Comparison of ENCODE assay signal across 1 cellular context in the genomic region with DNA sequence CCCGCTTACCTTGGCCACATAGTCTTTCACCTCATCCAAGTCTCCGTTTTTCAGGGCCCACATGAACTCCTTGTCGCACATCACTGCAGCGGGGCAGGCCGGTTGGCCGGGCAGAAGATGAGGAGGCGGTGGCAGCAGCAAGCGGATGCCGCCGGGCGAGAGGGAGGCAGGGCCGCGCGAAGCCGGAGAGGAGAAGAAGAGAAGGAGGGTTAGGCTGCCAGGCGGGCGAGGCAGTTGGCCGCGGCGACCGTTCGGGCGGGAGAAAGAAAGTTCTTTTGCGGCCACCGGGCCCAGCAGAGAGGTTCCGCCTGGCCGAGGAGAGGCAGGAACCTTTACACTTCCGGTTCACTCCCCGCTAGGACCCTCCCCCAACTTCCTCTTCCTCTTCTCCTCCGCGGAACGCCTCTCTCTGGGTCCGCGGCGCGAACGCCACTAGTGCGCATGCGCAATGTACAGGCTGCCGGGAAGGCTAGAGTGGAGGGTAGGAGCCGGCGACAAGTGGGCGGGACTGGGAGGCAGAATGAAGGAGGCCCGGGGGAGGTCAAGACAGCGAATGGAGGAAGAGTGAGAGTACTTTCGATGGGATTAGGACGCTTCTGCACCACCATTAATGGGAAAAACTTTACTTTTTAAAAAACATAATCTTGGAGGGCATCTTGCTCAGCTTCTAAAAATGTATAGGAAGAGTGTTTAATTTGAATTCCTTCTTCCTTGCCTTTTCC.
TF ChIP-seq lines count a peak whose summit lies in the region.

A gene with protein sequence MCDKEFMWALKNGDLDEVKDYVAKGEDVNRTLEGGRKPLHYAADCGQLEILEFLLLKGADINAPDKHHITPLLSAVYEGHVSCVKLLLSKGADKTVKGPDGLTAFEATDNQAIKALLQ (minus strand): TSS at position 340 of the 722 bp plus-strand sequence. CDS start 259 bp downstream, at position 81.

TF ChIP-seq in K562, 482 proteins besides CTCF, POLR2A, EP300 and RAD21 (continued from another document and continues in another):
- TF ChIP-seq, protein P1, sequence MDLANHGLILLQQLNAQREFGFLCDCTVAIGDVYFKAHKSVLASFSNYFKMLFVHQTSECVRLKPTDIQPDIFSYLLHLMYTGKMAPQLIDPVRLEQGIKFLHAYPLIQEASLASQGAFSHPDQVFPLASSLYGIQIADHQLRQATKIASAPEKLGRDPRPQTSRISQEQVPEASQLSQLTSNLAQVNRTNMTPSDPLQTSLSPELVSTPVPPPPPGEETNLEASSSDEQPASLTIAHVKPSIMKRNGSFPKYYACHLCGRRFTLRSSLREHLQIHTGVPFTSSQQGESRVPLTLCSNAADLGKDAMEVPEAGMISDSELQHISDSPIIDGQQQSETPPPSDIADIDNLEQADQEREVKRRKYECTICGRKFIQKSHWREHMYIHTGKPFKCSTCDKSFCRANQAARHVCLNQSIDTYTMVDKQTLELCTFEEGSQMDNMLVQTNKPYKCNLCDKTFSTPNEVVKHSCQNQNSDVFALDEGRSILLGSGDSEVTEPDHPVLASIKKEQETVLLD (IDR thresholded peaks at IDR 0.05), result peak; percentile 100
- 0 out of 2 replicates have a peak, but pooled peaks have one; percentile 16 for TF ChIP-seq ZNF133 (CRISPR knock-in tag; IDR thresholded peaks at IDR 0.05)
- TF ChIP-seq EWSR1 (IDR thresholded peaks at IDR 0.05; ENCODE audit: borderline replicate concordance, low read depth, partially characterized antibody), result no peak
- no peak for TF ChIP-seq ZKSCAN3 (CRISPR knock-in tag; IDR thresholded peaks at IDR 0.05)
- no peak; a peak in 1 of 4 replicates for TF ChIP-seq SRF (CRISPR knock-in tag; IDR thresholded peaks at IDR 0.05)
- no peak for TF ChIP-seq ZNF146 (CRISPR knock-in tag; IDR thresholded peaks at IDR 0.05; ENCODE audit: unreplicated experiment)
- TF ChIP-seq ZNF431 (CRISPR knock-in tag; IDR thresholded peaks at IDR 0.05), result no peak
- TF ChIP-seq EZH2 (IDR thresholded peaks at IDR 0.05; ENCODE audit: borderline replicate concordance, low read depth, low read length), result no peak
- TF ChIP-seq KDM2B (CRISPR knock-in tag; IDR thresholded peaks at IDR 0.05), result no peak
- TF ChIP-seq, protein P2, sequence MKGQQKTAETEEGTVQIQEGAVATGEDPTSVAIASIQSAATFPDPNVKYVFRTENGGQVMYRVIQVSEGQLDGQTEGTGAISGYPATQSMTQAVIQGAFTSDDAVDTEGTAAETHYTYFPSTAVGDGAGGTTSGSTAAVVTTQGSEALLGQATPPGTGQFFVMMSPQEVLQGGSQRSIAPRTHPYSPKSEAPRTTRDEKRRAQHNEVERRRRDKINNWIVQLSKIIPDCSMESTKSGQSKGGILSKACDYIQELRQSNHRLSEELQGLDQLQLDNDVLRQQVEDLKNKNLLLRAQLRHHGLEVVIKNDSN (CRISPR knock-in tag; IDR thresholded peaks at IDR 0.05), result no peak; the same call in 1 of the 2 replicates
- TF ChIP-seq, protein P3, sequence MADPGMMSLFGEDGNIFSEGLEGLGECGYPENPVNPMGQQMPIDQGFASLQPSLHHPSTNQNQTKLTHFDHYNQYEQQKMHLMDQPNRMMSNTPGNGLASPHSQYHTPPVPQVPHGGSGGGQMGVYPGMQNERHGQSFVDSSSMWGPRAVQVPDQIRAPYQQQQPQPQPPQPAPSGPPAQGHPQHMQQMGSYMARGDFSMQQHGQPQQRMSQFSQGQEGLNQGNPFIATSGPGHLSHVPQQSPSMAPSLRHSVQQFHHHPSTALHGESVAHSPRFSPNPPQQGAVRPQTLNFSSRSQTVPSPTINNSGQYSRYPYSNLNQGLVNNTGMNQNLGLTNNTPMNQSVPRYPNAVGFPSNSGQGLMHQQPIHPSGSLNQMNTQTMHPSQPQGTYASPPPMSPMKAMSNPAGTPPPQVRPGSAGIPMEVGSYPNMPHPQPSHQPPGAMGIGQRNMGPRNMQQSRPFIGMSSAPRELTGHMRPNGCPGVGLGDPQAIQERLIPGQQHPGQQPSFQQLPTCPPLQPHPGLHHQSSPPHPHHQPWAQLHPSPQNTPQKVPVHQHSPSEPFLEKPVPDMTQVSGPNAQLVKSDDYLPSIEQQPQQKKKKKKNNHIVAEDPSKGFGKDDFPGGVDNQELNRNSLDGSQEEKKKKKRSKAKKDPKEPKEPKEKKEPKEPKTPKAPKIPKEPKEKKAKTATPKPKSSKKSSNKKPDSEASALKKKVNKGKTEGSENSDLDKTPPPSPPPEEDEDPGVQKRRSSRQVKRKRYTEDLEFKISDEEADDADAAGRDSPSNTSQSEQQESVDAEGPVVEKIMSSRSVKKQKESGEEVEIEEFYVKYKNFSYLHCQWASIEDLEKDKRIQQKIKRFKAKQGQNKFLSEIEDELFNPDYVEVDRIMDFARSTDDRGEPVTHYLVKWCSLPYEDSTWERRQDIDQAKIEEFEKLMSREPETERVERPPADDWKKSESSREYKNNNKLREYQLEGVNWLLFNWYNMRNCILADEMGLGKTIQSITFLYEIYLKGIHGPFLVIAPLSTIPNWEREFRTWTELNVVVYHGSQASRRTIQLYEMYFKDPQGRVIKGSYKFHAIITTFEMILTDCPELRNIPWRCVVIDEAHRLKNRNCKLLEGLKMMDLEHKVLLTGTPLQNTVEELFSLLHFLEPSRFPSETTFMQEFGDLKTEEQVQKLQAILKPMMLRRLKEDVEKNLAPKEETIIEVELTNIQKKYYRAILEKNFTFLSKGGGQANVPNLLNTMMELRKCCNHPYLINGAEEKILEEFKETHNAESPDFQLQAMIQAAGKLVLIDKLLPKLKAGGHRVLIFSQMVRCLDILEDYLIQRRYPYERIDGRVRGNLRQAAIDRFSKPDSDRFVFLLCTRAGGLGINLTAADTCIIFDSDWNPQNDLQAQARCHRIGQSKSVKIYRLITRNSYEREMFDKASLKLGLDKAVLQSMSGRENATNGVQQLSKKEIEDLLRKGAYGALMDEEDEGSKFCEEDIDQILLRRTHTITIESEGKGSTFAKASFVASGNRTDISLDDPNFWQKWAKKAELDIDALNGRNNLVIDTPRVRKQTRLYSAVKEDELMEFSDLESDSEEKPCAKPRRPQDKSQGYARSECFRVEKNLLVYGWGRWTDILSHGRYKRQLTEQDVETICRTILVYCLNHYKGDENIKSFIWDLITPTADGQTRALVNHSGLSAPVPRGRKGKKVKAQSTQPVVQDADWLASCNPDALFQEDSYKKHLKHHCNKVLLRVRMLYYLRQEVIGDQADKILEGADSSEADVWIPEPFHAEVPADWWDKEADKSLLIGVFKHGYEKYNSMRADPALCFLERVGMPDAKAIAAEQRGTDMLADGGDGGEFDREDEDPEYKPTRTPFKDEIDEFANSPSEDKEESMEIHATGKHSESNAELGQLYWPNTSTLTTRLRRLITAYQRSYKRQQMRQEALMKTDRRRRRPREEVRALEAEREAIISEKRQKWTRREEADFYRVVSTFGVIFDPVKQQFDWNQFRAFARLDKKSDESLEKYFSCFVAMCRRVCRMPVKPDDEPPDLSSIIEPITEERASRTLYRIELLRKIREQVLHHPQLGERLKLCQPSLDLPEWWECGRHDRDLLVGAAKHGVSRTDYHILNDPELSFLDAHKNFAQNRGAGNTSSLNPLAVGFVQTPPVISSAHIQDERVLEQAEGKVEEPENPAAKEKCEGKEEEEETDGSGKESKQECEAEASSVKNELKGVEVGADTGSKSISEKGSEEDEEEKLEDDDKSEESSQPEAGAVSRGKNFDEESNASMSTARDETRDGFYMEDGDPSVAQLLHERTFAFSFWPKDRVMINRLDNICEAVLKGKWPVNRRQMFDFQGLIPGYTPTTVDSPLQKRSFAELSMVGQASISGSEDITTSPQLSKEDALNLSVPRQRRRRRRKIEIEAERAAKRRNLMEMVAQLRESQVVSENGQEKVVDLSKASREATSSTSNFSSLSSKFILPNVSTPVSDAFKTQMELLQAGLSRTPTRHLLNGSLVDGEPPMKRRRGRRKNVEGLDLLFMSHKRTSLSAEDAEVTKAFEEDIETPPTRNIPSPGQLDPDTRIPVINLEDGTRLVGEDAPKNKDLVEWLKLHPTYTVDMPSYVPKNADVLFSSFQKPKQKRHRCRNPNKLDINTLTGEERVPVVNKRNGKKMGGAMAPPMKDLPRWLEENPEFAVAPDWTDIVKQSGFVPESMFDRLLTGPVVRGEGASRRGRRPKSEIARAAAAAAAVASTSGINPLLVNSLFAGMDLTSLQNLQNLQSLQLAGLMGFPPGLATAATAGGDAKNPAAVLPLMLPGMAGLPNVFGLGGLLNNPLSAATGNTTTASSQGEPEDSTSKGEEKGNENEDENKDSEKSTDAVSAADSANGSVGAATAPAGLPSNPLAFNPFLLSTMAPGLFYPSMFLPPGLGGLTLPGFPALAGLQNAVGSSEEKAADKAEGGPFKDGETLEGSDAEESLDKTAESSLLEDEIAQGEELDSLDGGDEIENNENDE (IDR thresholded peaks at IDR 0.05; ENCODE audit: low read depth, low read length), result peak; percentile 79
- no peak for TF ChIP-seq RBM17 (IDR thresholded peaks at IDR 0.05; ENCODE audit: borderline replicate concordance, low read depth, low read length)
- no peak for TF ChIP-seq ZNF165 (CRISPR knock-in tag; IDR thresholded peaks at IDR 0.05; ENCODE audit: borderline replicate concordance)
- TF ChIP-seq OTX1 (CRISPR knock-in tag; IDR thresholded peaks at IDR 0.05), result 0 out of 2 replicates have a peak, but pooled peaks have one; percentile 12
- no peak for TF ChIP-seq CHD2 (IDR thresholded peaks at IDR 0.05; ENCODE audit: low read depth, low read length)
- no peak for TF ChIP-seq JUNB (CRISPR knock-in tag; conservative IDR thresholded peaks at IDR 0.05)
- TF ChIP-seq RBBP5 (IDR thresholded peaks at IDR 0.05; ENCODE audit: borderline replicate concordance, insufficient read depth, low read length, poor library complexity, severe bottlenecking), result peak; percentile 100
- peak; percentile 65 for TF ChIP-seq JUND (IDR thresholded peaks at IDR 0.05; ENCODE audit: borderline replicate concordance, low read depth, low read length)
- no peak for TF ChIP-seq JUND (tag; IDR thresholded peaks at IDR 0.05; ENCODE audit: borderline replicate concordance, low read depth, low read length)
- no peak for TF ChIP-seq ZNF609 (CRISPR knock-in tag; IDR thresholded peaks at IDR 0.05; ENCODE audit: borderline replicate concordance)
- no peak; the same call in 1 of the 2 replicates for TF ChIP-seq CBX1 (IDR thresholded peaks at IDR 0.05; ENCODE audit: low read depth)
- TF ChIP-seq ZFX (CRISPR knock-in tag; IDR thresholded peaks at IDR 0.05), result peak; percentile 85
- TF ChIP-seq ZBTB26 (CRISPR knock-in tag; IDR thresholded peaks at IDR 0.05), result no peak
- no peak for TF ChIP-seq RUNX1 (IDR thresholded peaks at IDR 0.05; ENCODE audit: low read depth)
- no peak for TF ChIP-seq ZNF354B (CRISPR knock-in tag; IDR thresholded peaks at IDR 0.05)
- peak; percentile 8 to 92; a peak in 3 of 4 replicates for TF ChIP-seq FOXK2 (conservative IDR thresholded peaks at IDR 0.05 in 1 of 2, IDR thresholded peaks at IDR 0.05 in 1 of 2; ENCODE audit: low read depth in 2 of 2)
- TF ChIP-seq ZNF778 (CRISPR knock-in tag; IDR thresholded peaks at IDR 0.05), result no peak
- no peak for TF ChIP-seq RAD51 (IDR thresholded peaks at IDR 0.05; ENCODE audit: borderline replicate concordance, low read depth)
- TF ChIP-seq GATAD2A (IDR thresholded peaks at IDR 0.05), result peak; percentile 58; the same call in 1 of the 2 replicates
- TF ChIP-seq NFATC3 (IDR thresholded peaks at IDR 0.05), result no peak
- no peak for TF ChIP-seq TFE3 (CRISPR knock-in tag; IDR thresholded peaks at IDR 0.05)
